Comparison of ENCODE assay signal across 8 cellular contexts in the genomic region with DNA sequence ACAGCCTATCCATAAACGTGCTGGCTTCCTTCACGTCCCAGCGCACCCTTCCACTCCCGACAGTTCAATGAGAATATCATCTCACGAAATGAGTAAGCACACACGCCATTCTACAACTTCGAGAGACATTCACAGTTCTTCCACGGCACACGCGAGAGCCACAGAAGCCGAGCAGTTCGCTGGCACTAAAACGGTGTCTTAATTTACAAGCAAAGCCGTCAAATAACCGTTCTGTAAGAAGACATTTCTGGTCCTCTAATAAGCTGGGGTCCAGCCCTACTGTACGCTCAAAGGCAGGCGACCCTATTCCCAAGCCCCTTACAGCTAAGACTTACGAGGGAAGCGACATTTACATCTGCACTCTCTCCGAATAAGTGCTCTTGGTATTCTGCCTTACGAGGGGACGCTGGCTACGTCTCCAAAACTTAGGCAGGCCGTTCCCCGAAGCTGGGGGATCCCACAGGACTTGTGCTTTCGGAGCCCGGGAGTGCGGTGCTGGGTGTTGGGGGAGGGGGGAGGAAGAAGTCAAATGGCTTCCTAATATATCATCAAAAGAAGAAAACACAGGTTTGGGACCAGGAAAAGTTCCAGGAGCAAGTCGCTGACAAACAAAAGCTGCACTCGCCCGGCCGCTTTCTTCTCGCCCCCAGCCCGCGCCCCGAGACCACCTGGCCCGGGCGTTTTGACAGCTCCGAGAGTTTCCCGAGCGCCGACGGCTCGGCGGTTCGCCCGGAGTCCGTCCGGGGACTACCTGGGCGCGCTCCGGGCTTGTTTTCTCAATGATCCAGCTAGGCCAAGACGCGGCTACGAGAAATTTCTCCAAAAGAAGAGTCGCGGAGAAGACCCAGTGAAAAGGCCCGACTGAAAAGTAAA. TPM values are rescaled to one million over a fixed set of nuclear protein-coding genes. Genes with fewer than 3 reads are reported as not detected.
DNase-seq lines count a peak whose midpoint lies in the region; ATAC-seq and TF ChIP-seq lines count a peak whose summit lies in the region.
"Not testable (repeated sequence)": the region's sequence is repeated elsewhere in the genome, so short reads cannot be mapped to it uniquely, and the experiment has no call there.

No MANE protein-coding gene starts in this region.

- WGBS in HUES64: under 1% methylated on average over 57 of the region's 58 CpGs

- H2AFZ ChIP-seq in SU-DHL-6 (ENCODE audit: low read depth, low read length, severe bottlenecking): not testable (repeated sequence)

- H3K4me2 ChIP-seq in SU-DHL-6 (ENCODE audit: low read depth, low read length, poor library complexity, severe bottlenecking): peak overlapping the region; percentile 96

- TF ChIP-seq CTCF in BJ (IDR thresholded peaks at IDR 0.05; ENCODE audit: insufficient read depth, low read depth, low read length); SU-DHL-6 (IDR thresholded peaks at IDR 0.05; ENCODE audit: insufficient read depth, low read length, poor library complexity, severe bottlenecking); fibroblast of mammary gland (conservative IDR thresholded peaks at IDR 0.05; ENCODE audit: control insufficient read depth, insufficient read depth, low read depth, low read length): not testable (repeated sequence)

- ATAC-seq in GM21360 (IDR thresholded peaks at IDR 0.05; ENCODE audit: unreplicated experiment): peak; percentile 26

- H3K9me3 Mint-ChIP-seq in activated naive CD4-positive, alpha-beta T cell treated with anti-CD3 and anti-CD28 coated beads, Interleukin-2, amount 10 ng/mL, durations not matched to agents 7 days and 5 days: not testable (repeated sequence)

- H3K4me3 ChIP-seq in BJ (ENCODE audit: low read depth, low read length): peak overlapping the region; percentile 80
- H3K4me3 ChIP-seq in HUES64 (ENCODE audit: low read length): peak overlapping the region; percentile 67
- H3K4me3 ChIP-seq in SU-DHL-6 (ENCODE audit: insufficient read depth, low read length, poor library complexity, severe bottlenecking): peak overlapping the region; percentile 95
- H3K4me3 ChIP-seq in fibroblast of mammary gland (ENCODE audit: control insufficient read depth, low read depth, low read length): peak overlapping the region; percentile 71
- peak overlapping the region; percentile 65 for H3K4me3 ChIP-seq in mononuclear cell (ENCODE audit: low read length)

- H3K27ac ChIP-seq in HUES64 (ENCODE audit: low read depth, low read length) (peak overlapping the region; percentile 52; the same call in 1 of the 2 replicates), SU-DHL-6 (ENCODE audit: low read depth, low read length) (peak overlapping the region; percentile 87)

- peaks cover 28% of the 10 kb centered on the region for H3F3A ChIP-seq in SU-DHL-6 (ENCODE audit: insufficient read depth)

- peaks cover 54% of the 10 kb centered on the region for H3K79me2 ChIP-seq in SU-DHL-6 (ENCODE audit: insufficient read depth, low read length)

- H4K20me1 ChIP-seq in SU-DHL-6 (ENCODE audit: low read depth, low read length): not testable (repeated sequence)

- not testable (repeated sequence) for H3K9me3 ChIP-seq in HUES64 (ENCODE audit: insufficient read depth, low read depth, low read length); SU-DHL-6 (ENCODE audit: insufficient read depth, low read length); mononuclear cell (ENCODE audit: low read depth, low read length)

- not testable (repeated sequence) for H3K27me3 ChIP-seq in BJ (ENCODE audit: control insufficient read depth, insufficient read depth, low read length); HUES64 (ENCODE audit: insufficient read depth, low read length); SU-DHL-6 (ENCODE audit: low read length); mononuclear cell (ENCODE audit: insufficient read depth, low read length)

- H3K27ac Mint-ChIP-seq in activated naive CD4-positive, alpha-beta T cell treated with anti-CD3 and anti-CD28 coated beads, Interleukin-2, amount 10 ng/mL, durations not matched to agents 7 days and 5 days: peak overlapping the region; percentile 94

- not testable (repeated sequence) for H3K36me3 Mint-ChIP-seq in activated naive CD4-positive, alpha-beta T cell treated with anti-CD3 and anti-CD28 coated beads, Interleukin-2, amount 10 ng/mL, durations not matched to agents 7 days and 5 days

- not testable (repeated sequence) for H3K27me3 Mint-ChIP-seq in activated naive CD4-positive, alpha-beta T cell treated with anti-CD3 and anti-CD28 coated beads, Interleukin-2, amount 10 ng/mL, durations not matched to agents 7 days and 5 days

- peak overlapping the region; percentile 58; the same call in 1 of the 2 replicates for H3K9ac ChIP-seq in HUES64 (ENCODE audit: low read depth, low read length)
- H3K9ac ChIP-seq in SU-DHL-6 (ENCODE audit: low read length): peak overlapping the region; percentile 93

- CTCF ChIA-PET in BJ (lab: Yijun Ruan, JAX): interaction anchor here (1.3 to 1.4 kb wide), 2 partner anchors 26 to 94 kb away, joined by 3 to 5 read pairs; no protein-coding TSS in a partner anchor
- CTCF ChIA-PET in activated naive CD4-positive, alpha-beta T cell treated with anti-CD3 and anti-CD28 coated beads, Interleukin-2, amount 10 ng/mL, durations not matched to agents 7 days and 5 days (lab: Charles Lee): not testable (repeated sequence)

- H3K36me3 ChIP-seq in BJ (ENCODE audit: control insufficient read depth, insufficient read depth, low read length); HUES64 (ENCODE audit: insufficient read depth, low read length); SU-DHL-6 (ENCODE audit: low read length): not testable (repeated sequence)

- H3K4me1 ChIP-seq in HUES64 (ENCODE audit: insufficient read depth, low read length) (peaks cover 21% of the 10 kb centered on the region), mononuclear cell (ENCODE audit: insufficient read depth, low read length) (peaks cover 16% of the 10 kb centered on the region)

- H3K9me2 ChIP-seq in SU-DHL-6 (replicated peaks; ENCODE audit: insufficient read depth, low read length): not testable (repeated sequence)

- not testable (repeated sequence) for DNase-seq in BJ (ENCODE audit: low read depth)
- DNase-seq in activated naive CD4-positive, alpha-beta T cell treated with anti-CD3 and anti-CD28 coated beads, Interleukin-2, amount 10 ng/mL, durations not matched to agents 7 days and 5 days: peak; percentile 52
- peak; percentile 42 for DNase-seq in fibroblast of mammary gland (ENCODE audit: low read depth)
- DNase-seq in stimulated activated CD4-positive, alpha-beta T cell treated with anti-CD3 and anti-CD28 coated beads, Interleukin-4, amount 100 ng/mL, for 4 hours: peak; percentile 22 to 35

- POLR2A ChIA-PET in BJ (lab: Charles Lee): not testable (repeated sequence)

- peaks cover 28% of the 10 kb centered on the region for H3K4me1 Mint-ChIP-seq in activated naive CD4-positive, alpha-beta T cell treated with anti-CD3 and anti-CD28 coated beads, Interleukin-2, amount 10 ng/mL, durations not matched to agents 7 days and 5 days

- H3K4me3 Mint-ChIP-seq in activated naive CD4-positive, alpha-beta T cell treated with anti-CD3 and anti-CD28 coated beads, Interleukin-2, amount 10 ng/mL, durations not matched to agents 7 days and 5 days: peak overlapping the region; percentile 84

RNA-seq across cellular contexts. Expression of gene KMT2C, which starts 1.1 kb away (rescaled TPM):
- polyA plus RNA-seq in BJ (2011; rRNA removed): 6.9 and 9.3 TPM in 2 replicates
- 30.3 and 30.7 TPM in 2 replicates for polyA minus RNA-seq in BJ (2011; rRNA and poly(A)+ RNA removed)
- 6.7 TPM for polyA plus RNA-seq in HUES64 (2013, experiment 1 of 2)
- polyA plus RNA-seq in HUES64 (2013, experiment 2 of 2): 7.5 TPM
- total RNA-seq in mononuclear cell: 122 TPM
